ENCODE assay signal across 8 cellular contexts in genomic region chr16:69726313-69727060, GRCh38. TPM values are rescaled to one million over a fixed set of nuclear protein-coding genes. Genes with fewer than 3 reads are reported as not detected.
DNase-seq lines count a peak whose midpoint lies in the region; ATAC-seq, FAIRE-seq and TF ChIP-seq lines count a peak whose summit lies in the region.

Gene NQO1, minus strand, starts transcription at chr16:69726560. Its CDS starts 121 bp downstream, at chr16:69726439.

- CTCF ChIA-PET in CD8-positive, alpha-beta T cell (lab: Charles Lee): interaction anchor here (1.0 to 4.5 kb wide), 4 partner anchors 16 to 28 kb away, joined by 3 to 28 read pairs (median 7); partner anchors contain the start of gene NOB1

- no peaks in the 10 kb centered on the region for H3K36me3 ChIP-seq in CD8-positive, alpha-beta T cell (ENCODE audit: insufficient read depth, low read length)

- H3K4me1 Mint-ChIP-seq in CD8-positive, alpha-beta T cell (ENCODE audit: low read depth): peaks cover 23% of the 10 kb centered on the region
- H3K4me1 Mint-ChIP-seq in mesothelial cell of epicardium: peaks cover 32% of the 10 kb centered on the region

- H3K36me3 Mint-ChIP-seq in CD8-positive, alpha-beta T cell: peaks cover 2% of the 10 kb centered on the region
- peaks cover 2% of the 10 kb centered on the region for H3K36me3 Mint-ChIP-seq in mesothelial cell of epicardium

- peak within 1 kb of the TSS; percentile 87 for H3K27ac Mint-ChIP-seq in CD8-positive, alpha-beta T cell
- peak within 1 kb of the TSS; percentile 97 for H3K27ac Mint-ChIP-seq in mesothelial cell of epicardium

- POLR2A ChIA-PET in CD8-positive, alpha-beta T cell (lab: Charles Lee): interaction anchor here (0.8 to 1.9 kb wide), 6 partner anchors 9 to 40 kb away, joined by 3 to 15 read pairs (median 4); partner anchors contain the start of genes NOB1 and WWP2

- ATAC-seq in CD8-positive, alpha-beta T cell: peak; percentile 97
- ATAC-seq in GM19452 (IDR thresholded peaks at IDR 0.05; ENCODE audit: unreplicated experiment): peak; percentile 99

- H3K27me3 ChIP-seq in CD8-positive, alpha-beta T cell (ENCODE audit: insufficient read depth, low read length): no peaks in the 10 kb centered on the region
- no peaks in the 10 kb centered on the region for H3K27me3 ChIP-seq in HL-60 (ENCODE audit: insufficient read depth, poor library complexity, severe bottlenecking)

- H3K9me3 ChIP-seq in CD8-positive, alpha-beta T cell (ENCODE audit: low read length): no peaks in the 10 kb centered on the region

- peak; percentile 31 for FAIRE-seq in endometrium (lab: Jason Lieb, UNC)

- peak within 1 kb of the TSS; percentile 85 for H3K4me3 ChIP-seq in CD8-positive, alpha-beta T cell (ENCODE audit: low read depth, low read length)
- peak within 1 kb of the TSS; percentile 58 for H3K4me3 ChIP-seq in HL-60 (replicated peaks; ENCODE audit: insufficient read depth, low read length)

- no peaks in the 10 kb centered on the region for H3K27me3 Mint-ChIP-seq in CD8-positive, alpha-beta T cell (ENCODE audit: low read depth)
- no peaks in the 10 kb centered on the region for H3K27me3 Mint-ChIP-seq in mesothelial cell of epicardium (ENCODE audit: low read depth)

- TF ChIP-seq CTCF in CD8-positive, alpha-beta T cell (IDR thresholded peaks at IDR 0.05): no peak
- TF ChIP-seq CTCF in HL-60 (IDR thresholded peaks at IDR 0.05; ENCODE audit: insufficient read depth, low read length) (no peak), mesothelial cell of epicardium (IDR thresholded peaks at IDR 0.05; ENCODE audit: unreplicated experiment) (no peak)

- peak within 1 kb of the TSS; percentile 91 for H3K4me3 Mint-ChIP-seq in CD8-positive, alpha-beta T cell
- peak within 1 kb of the TSS; percentile 78 for H3K4me3 Mint-ChIP-seq in mesothelial cell of epicardium

- peaks cover 20% of the 10 kb centered on the region for H3K4me1 ChIP-seq in CD8-positive, alpha-beta T cell (ENCODE audit: insufficient read depth, low read length)

- intact Hi-C loops in CD8-positive, alpha-beta T cell (cut with DNase I, micrococcal nuclease): loop anchor here in 1 of 2 experiments (1.0 to 2.0 kb wide), 3 partner anchors 18 to 302 kb away; partner anchors contain the start of genes CYB5B and NOB1

- no peaks in the 10 kb centered on the region for H3K9me3 Mint-ChIP-seq in CD8-positive, alpha-beta T cell
- no peaks in the 10 kb centered on the region for H3K9me3 Mint-ChIP-seq in mesothelial cell of epicardium

- DNase-seq in CD8-positive, alpha-beta T cell: peak; percentile 66 to 95 (median 81)
- DNase-seq in HL-60 (ENCODE audit: low read depth in 1 of 2, low spot score in 1 of 2): peak; percentile 86 to 93
- DNase-seq in NOMO-1 treated with DMSO at 0.1 percent for 48 hours (lab: John Stamatoyannopoulos, UW; ENCODE audit: unreplicated experiment): peak; percentile 94
- peak; percentile 76 for DNase-seq in activated CD8-positive, alpha-beta memory T cell treated with anti-CD3 and anti-CD28 coated beads, Interleukin-2, amount 50 U/mL, for 24 hours (ENCODE audit: extremely low read depth)
- DNase-seq in mesothelial cell of epicardium (ENCODE audit: low spot score in 2 of 2, unreplicated experiment in 2 of 2): peak; percentile 82 to 91
- peak; percentile 89 to 90 for DNase-seq in stimulated activated CD8-positive, alpha-beta memory T cell treated with anti-CD3 and anti-CD28 coated beads, Interleukin-15, amount 100 ng/mL, for 48 hours (ENCODE audit: low read depth in 2 of 2)

- H3K27ac ChIP-seq in CD8-positive, alpha-beta T cell (ENCODE audit: low read depth, low read length): peak within 1 kb of the TSS; percentile 54
- H3K27ac ChIP-seq in HL-60 (replicated peaks): peak within 1 kb of the TSS; percentile 79

RNA-seq across cellular contexts. Expression of gene NQO1, which starts in this region (rescaled TPM):
- total RNA-seq in CD8-positive, alpha-beta T cell: under 1 TPM; 0.27 to 0.28 TPM
- 30.9 to 33.3 TPM (median 31.8 TPM) in 3 replicates for total RNA-seq in mesothelial cell of epicardium

Comparison
In these comparisons a context has a peak if more than half of its experiments do, and no peak if none do; other contexts are left out.
1. Peak in every context shown above with its lines: DNase-seq, ATAC-seq, H3K4me3 ChIP-seq and H3K27ac ChIP-seq.
2. RNA of gene NQO1 (total RNA-seq): 30.9 to 33.3 TPM in mesothelial cell of epicardium; 0.27 to 0.28 TPM in CD8-positive, alpha-beta T cell; every median in the first group is over 10 times any median in the second.
3. Peak in DNase-seq, ATAC-seq, H3K4me3 ChIP-seq and H3K27ac ChIP-seq in CD8-positive, alpha-beta T cell; RNA of the gene not detected or under 1 TPM.